Comparison of ENCODE assay signal across 11 cellular contexts in genomic region chr2:80326214-80326613, GRCh38. TPM values are rescaled to one million over a fixed set of nuclear protein-coding genes. Genes with fewer than 3 reads are reported as not detected.
DNase-seq lines count a peak whose midpoint lies in the region; ATAC-seq, FAIRE-seq and TF ChIP-seq lines count a peak whose summit lies in the region.
"Had no signal": no experiment of that assay in that cellular context is flagged by ENCODE, and none has a peak within 500 bp of the region (broad histone marks: within the 10 kb centered on the region; RNA-seq: fewer than 3 reads in every experiment).

No MANE protein-coding gene starts in this region.

- FAIRE-seq in A549 (lab: Jason Lieb, UNC), result no peak

- TF ChIP-seq EP300 in A549 (IDR thresholded peaks at IDR 0.05), result no peak
- TF ChIP-seq EP300 in ovary (IDR thresholded peaks at IDR 0.05), result no peak

- H3K4me3 ChIP-seq in A549, result no peak overlapping the region
- H3K4me3 ChIP-seq in heart left ventricle, result no peak overlapping the region
- no peak overlapping the region for H3K4me3 ChIP-seq in body of pancreas
- no peak overlapping the region for H3K4me3 ChIP-seq in ovary
- H3K4me3 ChIP-seq: SJSA1 had no signal

- H3K27ac ChIP-seq in A549 (no peak overlapping the region), RWPE1 (no peak overlapping the region), heart left ventricle (no peak overlapping the region), body of pancreas (no peak overlapping the region), ovary (no peak overlapping the region)
- H3K27ac ChIP-seq: SJSA1 had no signal

- no peaks in the 10 kb centered on the region for H3K36me3 Mint-ChIP-seq in activated naive CD8-positive, alpha-beta T cell treated with anti-CD3 and anti-CD28 coated beads for 36 hours

- TF ChIP-seq POLR2A in A549 (IDR thresholded peaks at IDR 0.05; ENCODE audit: low read length) (no peak), heart left ventricle (IDR thresholded peaks at IDR 0.05) (no peak), body of pancreas (IDR thresholded peaks at IDR 0.05) (no peak), ovary (IDR thresholded peaks at IDR 0.05) (no peak)

- H3K4me1 Mint-ChIP-seq in activated naive CD8-positive, alpha-beta T cell treated with anti-CD3 and anti-CD28 coated beads for 36 hours, result no peaks in the 10 kb centered on the region
- H3K4me1 Mint-ChIP-seq: stimulated activated naive CD8-positive, alpha-beta T cell treated with anti-CD3 and anti-CD28 coated beads, Interleukin-15, amount 100 ng/mL, for 72 hours had no signal

- CTCF ChIA-PET in A549 (lab: Yijun Ruan, JAX), result no interaction called here
- CTCF ChIA-PET in RWPE1 (lab: Yijun Ruan, JAX), result interaction anchor here (0.7 to 1.5 kb wide), 5 partner anchors 17 to 177 kb away, joined by 3 to 11 read pairs (median 4); no protein-coding TSS in a partner anchor

- ATAC-seq in A549 (no peak), HG03095 (IDR thresholded peaks at IDR 0.05; ENCODE audit: unreplicated experiment) (peak; percentile 52), heart left ventricle (peak in 3 of 4 donors; percentile 50 to 60 (median 50)), GM21526 (IDR thresholded peaks at IDR 0.05; ENCODE audit: low FRiP score, unreplicated experiment) (no peak), body of pancreas (no peak)
- ATAC-seq: stimulated activated naive CD8-positive, alpha-beta T cell treated with anti-CD3 and anti-CD28 coated beads, Interleukin-15, amount 100 ng/mL, for 72 hours had no signal

- H3K27me3 ChIP-seq in heart left ventricle (peaks cover 0 to 19% (median 7%) of the 10 kb centered on the region in 9 donors), body of pancreas (no peaks in the 10 kb centered on the region), ovary (no peaks in the 10 kb centered on the region)
- H3K27me3 ChIP-seq: SJSA1 had no signal

- H3K9me3 Mint-ChIP-seq in activated naive CD8-positive, alpha-beta T cell treated with anti-CD3 and anti-CD28 coated beads for 36 hours, result no peaks in the 10 kb centered on the region

- DNase-seq in A549 (ENCODE audit: low read depth in 1 of 2, low spot score in 1 of 2) (peak in 1 of 2 experiments; percentile 13), RWPE1 (ENCODE audit: low spot score) (peak; percentile 12), heart left ventricle (peak in 1 of 5 donors; percentile 37), body of pancreas (no peak), ovary (no peak)
- DNase-seq in activated naive CD8-positive, alpha-beta T cell treated with anti-CD3 and anti-CD28 coated beads for 36 hours, result no peak
- DNase-seq: stimulated activated naive CD8-positive, alpha-beta T cell treated with anti-CD3 and anti-CD28 coated beads, Interleukin-15, amount 100 ng/mL, for 72 hours had no signal

- TF ChIP-seq CTCF in A549 (IDR thresholded peaks at IDR 0.05), result no peak; the same call in 2 of the 3 replicates
- TF ChIP-seq CTCF in RWPE1 (conservative IDR thresholded peaks at IDR 0.05; ENCODE audit: low read depth), result peak; percentile 29; the same call in 1 of the 2 replicates
- TF ChIP-seq CTCF in heart left ventricle (IDR thresholded peaks at IDR 0.05), result peak in 11 of 12 donors; percentile 47 to 70 (median 61)
- TF ChIP-seq CTCF in body of pancreas (IDR thresholded peaks at IDR 0.05), result peak in 1 of 7 experiments; percentile 10
- TF ChIP-seq CTCF in ovary (IDR thresholded peaks at IDR 0.05), result no peak

- no peak overlapping the region for H3K27ac Mint-ChIP-seq in activated naive CD8-positive, alpha-beta T cell treated with anti-CD3 and anti-CD28 coated beads for 36 hours
- H3K27ac Mint-ChIP-seq: stimulated activated naive CD8-positive, alpha-beta T cell treated with anti-CD3 and anti-CD28 coated beads, Interleukin-15, amount 100 ng/mL, for 72 hours had no signal

- H3K9me3 ChIP-seq in A549, result no peaks in the 10 kb centered on the region
- H3K9me3 ChIP-seq in heart left ventricle, result no peaks in the 10 kb centered on the region
- H3K9me3 ChIP-seq in body of pancreas, result no peaks in the 10 kb centered on the region
- H3K9me3 ChIP-seq in ovary, result no peaks in the 10 kb centered on the region
- H3K9me3 ChIP-seq: SJSA1 had no signal

- TF ChIP-seq RAD21 in A549 (conservative IDR thresholded peaks at IDR 0.05 in 1 of 2, IDR thresholded peaks at IDR 0.05 in 1 of 2), result peak; percentile 14 to 39; a peak in 1 of 5 replicates

- no peak overlapping the region for H3K4me2 ChIP-seq in A549

- H3K4me1 ChIP-seq in A549 (no peaks in the 10 kb centered on the region), heart left ventricle (peaks cover 0 to 5% (median 0%) of the 10 kb centered on the region in 12 donors), body of pancreas (no peaks in the 10 kb centered on the region), ovary (ENCODE audit: insufficient read depth) (no peaks in the 10 kb centered on the region)
- H3K4me1 ChIP-seq: SJSA1 had no signal

- no peaks in the 10 kb centered on the region for H3K36me3 ChIP-seq in heart left ventricle
- H3K36me3 ChIP-seq in body of pancreas (replicated peaks in 1 of 2; ENCODE audit: insufficient read depth in 1 of 2, low read depth in 2 of 2), result no peaks in the 10 kb centered on the region
- H3K36me3 ChIP-seq in ovary, result no peaks in the 10 kb centered on the region
- H3K36me3 ChIP-seq: SJSA1 had no signal

- H3K4me3 Mint-ChIP-seq in activated naive CD8-positive, alpha-beta T cell treated with anti-CD3 and anti-CD28 coated beads for 36 hours, result no peak overlapping the region
- H3K4me3 Mint-ChIP-seq: stimulated activated naive CD8-positive, alpha-beta T cell treated with anti-CD3 and anti-CD28 coated beads, Interleukin-15, amount 100 ng/mL, for 72 hours had no signal

- POLR2A ChIA-PET in A549 (lab: Yijun Ruan, JAX) (no interaction called here), RWPE1 (lab: Yijun Ruan, JAX; ENCODE audit: low non-redundant PET) (no interaction called here)

- intact Hi-C loops in heart left ventricle (cut with DNase I) (loop anchor here in 8 of 10 donors (1.0 to 10.0 kb wide), 6 partner anchors 101 to 251 kb away; no protein-coding TSS in a partner anchor), body of pancreas (cut with DNase I) (no loop called here), ovary (cut with DNase I) (no loop called here)

- peaks cover 12% of the 10 kb centered on the region for H3K27me3 Mint-ChIP-seq in activated naive CD8-positive, alpha-beta T cell treated with anti-CD3 and anti-CD28 coated beads for 36 hours

TF ChIP-seq in A549, 52 proteins besides CTCF, POLR2A, EP300 and RAD21:
- no peak for TF ChIP-seq BHLHE40 (IDR thresholded peaks at IDR 0.05; ENCODE audit: low read depth, low read length)
- TF ChIP-seq SMC3 (IDR thresholded peaks at IDR 0.05), result 0 out of 3 replicates have a peak, but pooled peaks have one; percentile 14
- no peak for TF ChIP-seq NR3C1 (IDR thresholded peaks at IDR 0.05)
- TF ChIP-seq HOXA7 (CRISPR knock-in tag; IDR thresholded peaks at IDR 0.05), result no peak

RNA-seq across cellular contexts. Expression of gene LRRTM1, which starts 21.7 kb away (rescaled TPM):
- not detected in 2 replicates for polyA plus RNA-seq in A549 (2011; rRNA removed)
- not detected in 2 replicates for polyA plus RNA-seq in A549 (2012; cell fraction: cytosol; rRNA removed)
- not detected in 2 replicates for polyA plus RNA-seq in A549 (2012; cell fraction: nucleus; rRNA removed)
- polyA plus RNA-seq in A549 (2017; fragmentation: RNase III; extraction: RNeasy Plus Mini Kit Qiagen cat#74134 plus additional on column Dnase treatment), result not detected in 3 replicates
- not detected in 2 replicates for polyA minus RNA-seq in A549 (2011; rRNA and poly(A)+ RNA removed)
- total RNA-seq in heart left ventricle, result under 1 TPM in 6 of 9 donors, not detected in 3; 0.09 to 0.93 (median 0.23) TPM
- under 1 TPM; 0.19 to 0.27 TPM for polyA plus RNA-seq in heart left ventricle
- not detected for total RNA-seq in body of pancreas
- total RNA-seq in activated naive CD8-positive, alpha-beta T cell treated with anti-CD3 and anti-CD28 coated beads for 36 hours, result not detected
- under 1 TPM in 5 of 7 donors, not detected in 2; 0.25 to 0.66 (median 0.46) TPM for total RNA-seq in ovary
- polyA plus RNA-seq in ovary, result under 1 TPM; 0.25 to 0.27 TPM
- total RNA-seq: Daoy, SJSA1 had no signal

Comparison
In these comparisons a context has a peak if more than half of its experiments do, and no peak if none do; other contexts are left out.
1. ATAC-seq: peak in HG03095 (single experiment) and heart left ventricle (3 of 4); none in A549 (0 of 2), GM21526 (single experiment) and body of pancreas (single experiment).
2. CTCF ChIP-seq: peak in RWPE1 (single experiment) and heart left ventricle (11 of 12); none in A549 (single experiment) and ovary (0 of 3).
3. intact Hi-C loops: an anchor here in heart left ventricle (1.0 to 10.0 kb wide); none called in body of pancreas and ovary.